In the genomic region with DNA sequence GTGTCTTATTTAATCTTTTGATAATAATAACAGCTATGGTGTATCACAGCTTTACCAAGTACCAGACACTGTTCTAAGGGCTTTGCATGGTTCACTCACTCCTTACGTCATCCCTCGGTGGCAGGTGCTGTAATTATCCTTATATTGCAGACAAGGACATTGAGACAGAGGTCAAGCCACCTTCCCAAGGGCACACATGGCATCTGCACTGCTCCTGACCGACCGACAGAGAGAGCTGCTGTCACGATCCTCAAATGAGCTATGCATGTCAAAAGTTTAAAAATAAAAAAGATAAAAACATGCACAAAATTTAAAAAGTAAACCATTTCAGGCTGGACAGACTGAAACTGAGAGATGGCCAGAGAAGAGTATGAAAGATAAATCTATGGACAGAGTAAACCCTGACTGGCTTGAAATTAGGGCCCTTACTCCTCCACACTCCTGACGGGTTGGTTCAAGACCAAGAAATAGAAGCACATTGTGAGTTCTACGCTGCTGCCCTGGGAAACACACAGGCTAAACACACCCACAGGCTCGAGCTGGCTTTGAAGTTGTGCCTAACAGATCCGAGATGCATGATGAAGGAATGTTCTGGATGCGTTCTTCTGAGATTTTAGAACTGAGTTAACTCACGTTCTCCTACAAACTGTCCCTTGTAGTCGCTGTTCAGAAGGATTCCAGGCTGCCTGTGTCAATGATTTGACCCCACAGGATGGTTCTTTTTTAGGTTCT, we compare ENCODE assay signal across 14 cellular contexts.
DNase-seq lines count a peak whose midpoint lies in the region; ATAC-seq, FAIRE-seq and TF ChIP-seq lines count a peak whose summit lies in the region.
"Had no signal": no experiment of that assay in that cellular context is flagged by ENCODE, and none has a peak within 500 bp of the region (broad histone marks: within the 10 kb centered on the region; RNA-seq: fewer than 3 reads in every experiment).

No MANE protein-coding gene starts in this region.

- H3K4me3 Mint-ChIP-seq in endodermal cell, result no peak overlapping the region
- H3K4me3 Mint-ChIP-seq in stimulated activated memory B cell treated with anti-CD40 and anti-IgM and Interleukin-4, amounts not matched to agents 10 μg/mL and 1 μg/mL and 100 μg/mL, for 72 hours, result no peak overlapping the region
- no peak overlapping the region for H3K4me3 Mint-ChIP-seq in stimulated activated naive CD8-positive, alpha-beta T cell treated with anti-CD3 and anti-CD28 coated beads, Interleukin-15, amount 100 ng/mL, for 72 hours
- H3K4me3 Mint-ChIP-seq: type B pancreatic cell had no signal

- peaks cover under 1% of the 10 kb centered on the region for H3K36me3 Mint-ChIP-seq in endodermal cell (ENCODE audit: low read depth)
- no peaks in the 10 kb centered on the region for H3K36me3 Mint-ChIP-seq in stimulated activated memory B cell treated with anti-CD40 and anti-IgM and Interleukin-4, amounts not matched to agents 10 μg/mL and 1 μg/mL and 100 μg/mL, for 72 hours

- peaks cover 6% of the 10 kb centered on the region for H3K9me3 Mint-ChIP-seq in endodermal cell
- H3K9me3 Mint-ChIP-seq in stimulated activated memory B cell treated with anti-CD40 and anti-IgM and Interleukin-4, amounts not matched to agents 10 μg/mL and 1 μg/mL and 100 μg/mL, for 72 hours, result no peaks in the 10 kb centered on the region
- H3K9me3 Mint-ChIP-seq in stimulated activated naive CD8-positive, alpha-beta T cell treated with anti-CD3 and anti-CD28 coated beads, Interleukin-15, amount 100 ng/mL, for 72 hours, result peaks cover 0 to 3% of the 10 kb centered on the region in 2 donors

- H3K27ac ChIP-seq in endodermal cell (ENCODE audit: low read depth, low read length), result no peak overlapping the region

- H3K4me1 ChIP-seq in endodermal cell (ENCODE audit: control insufficient read depth, insufficient read depth, low read length), result peaks cover 8% of the 10 kb centered on the region

- H3K4me3 ChIP-seq in endodermal cell (ENCODE audit: low read length), result no peak overlapping the region
- no peak overlapping the region for H3K4me3 ChIP-seq in lower leg skin (ENCODE audit: low read depth, poor library complexity, severe bottlenecking)

- no peak overlapping the region for H3K27ac Mint-ChIP-seq in endodermal cell
- peak overlapping the region; percentile 70 for H3K27ac Mint-ChIP-seq in stimulated activated memory B cell treated with anti-CD40 and anti-IgM and Interleukin-4, amounts not matched to agents 10 μg/mL and 1 μg/mL and 100 μg/mL, for 72 hours
- H3K27ac Mint-ChIP-seq in stimulated activated naive CD8-positive, alpha-beta T cell treated with anti-CD3 and anti-CD28 coated beads, Interleukin-15, amount 100 ng/mL, for 72 hours, result peak overlapping the region in 1 of 2 donors; percentile 44

- peak; percentile 43 for TF ChIP-seq CTCF in endodermal cell (conservative IDR thresholded peaks at IDR 0.05)
- TF ChIP-seq CTCF in lower leg skin (IDR thresholded peaks at IDR 0.05), result no peak

- H3K9ac ChIP-seq in endodermal cell (ENCODE audit: extremely low read depth, low read length, poor library complexity, severe bottlenecking), result no peak overlapping the region

- WGBS in endodermal cell (ENCODE audit: insufficient coverage in 1 of 2, insufficient read length in 1 of 2), 2 experiments, result 95 to 98% methylated on average over 9 to 12 of the region's 12 CpGs
- 39 to 43% methylated on average over 12 of the region's 12 CpGs for WGBS in lower leg skin, 2 donors

- H3K36me3 ChIP-seq in endodermal cell (ENCODE audit: control insufficient read depth, insufficient read depth, low read length), result no peaks in the 10 kb centered on the region

- peaks cover 28% of the 10 kb centered on the region for H3K4me1 Mint-ChIP-seq in endodermal cell
- peaks cover 55% of the 10 kb centered on the region for H3K4me1 Mint-ChIP-seq in stimulated activated memory B cell treated with anti-CD40 and anti-IgM and Interleukin-4, amounts not matched to agents 10 μg/mL and 1 μg/mL and 100 μg/mL, for 72 hours
- H3K4me1 Mint-ChIP-seq in stimulated activated naive CD8-positive, alpha-beta T cell treated with anti-CD3 and anti-CD28 coated beads, Interleukin-15, amount 100 ng/mL, for 72 hours, result peaks cover 9% of the 10 kb centered on the region

- no peaks in the 10 kb centered on the region for H3K27me3 Mint-ChIP-seq in endodermal cell (ENCODE audit: insufficient read depth)
- H3K27me3 Mint-ChIP-seq in stimulated activated memory B cell treated with anti-CD40 and anti-IgM and Interleukin-4, amounts not matched to agents 10 μg/mL and 1 μg/mL and 100 μg/mL, for 72 hours, result no peaks in the 10 kb centered on the region
- no peaks in the 10 kb centered on the region for H3K27me3 Mint-ChIP-seq in stimulated activated naive CD8-positive, alpha-beta T cell treated with anti-CD3 and anti-CD28 coated beads, Interleukin-15, amount 100 ng/mL, for 72 hours
- H3K27me3 Mint-ChIP-seq: naive B cell, type B pancreatic cell had no signal

- TF ChIP-seq POLR2A in lower leg skin (IDR thresholded peaks at IDR 0.05), result no peak

- FAIRE-seq in HTR-8/SVneo (lab: Jason Lieb, UNC), result peak; percentile 72
- FAIRE-seq: GM19239 had no signal

- H3K27me3 ChIP-seq in endodermal cell (ENCODE audit: control insufficient read depth, insufficient read depth, low read length, poor library complexity, severe bottlenecking), result no peaks in the 10 kb centered on the region

- DNase-seq in HTR-8/SVneo (ENCODE audit: insufficient read length, low spot score) (no peak), endodermal cell (peak; percentile 33), lower leg skin (ENCODE audit: low spot score in 2 of 2) (peak; percentile 62 to 86), cerebellum (ENCODE audit: low spot score) (no peak)
- DNase-seq in stimulated activated CD4-positive, alpha-beta T cell treated with anti-CD3 and anti-CD28 coated beads, Interleukin-1b, Interleukin-23, amount 100 ng/mL, for 48 hours, result no peak
- no peak for DNase-seq in stimulated activated naive CD8-positive, alpha-beta T cell treated with anti-CD3 and anti-CD28 coated beads, Interleukin-15, amount 100 ng/mL, for 72 hours
- no peak for DNase-seq in stimulated activated CD4-positive, alpha-beta T cell treated with anti-CD3 and anti-CD28 coated beads, Interleukin-4, amount 100 ng/mL, for 1 hour
- DNase-seq: activated T-cell treated with anti-CD3 and anti-CD28 coated beads, Interleukin-2, amount 50 U/mL, for 1 hour; naive B cell; PC-3; stimulated activated CD4-positive, alpha-beta T cell treated with anti-CD3 and anti-CD28 coated beads, Interleukin-4, amount 100 ng/mL, for 4 hours had no signal

- intact Hi-C loops in lower leg skin (cut with DNase I; ENCODE audit: low total_unique reads), result loop anchor here (10.0 kb wide), 1 partner anchor 191 kb away; no protein-coding TSS in a partner anchor

- no peak for ATAC-seq in stimulated activated memory B cell treated with anti-CD40 and anti-IgM and Interleukin-4, amounts not matched to agents 10 μg/mL and 1 μg/mL and 100 μg/mL, for 72 hours
- ATAC-seq in stimulated activated naive CD8-positive, alpha-beta T cell treated with anti-CD3 and anti-CD28 coated beads, Interleukin-15, amount 100 ng/mL, for 72 hours, result no peak
- ATAC-seq: PC-3 had no signal

- H3K9me3 ChIP-seq in endodermal cell (ENCODE audit: control insufficient read depth, low read length), result peaks cover 3% of the 10 kb centered on the region

Comparison
In these comparisons a context has a peak if more than half of its experiments do, and no peak if none do; other contexts are left out.
1. DNase-seq: peak in endodermal cell (single experiment) and lower leg skin (2 of 2); none in HTR-8/SVneo (single experiment), stimulated activated CD4-positive, alpha-beta T cell treated with anti-CD3 and anti-CD28 coated beads, Interleukin-1b, Interleukin-23, amount 100 ng/mL, for 48 hours (single experiment), stimulated activated naive CD8-positive, alpha-beta T cell treated with anti-CD3 and anti-CD28 coated beads, Interleukin-15, amount 100 ng/mL, for 72 hours (0 of 2), stimulated activated CD4-positive, alpha-beta T cell treated with anti-CD3 and anti-CD28 coated beads, Interleukin-4, amount 100 ng/mL, for 1 hour (single experiment) and cerebellum (single experiment).